In genomic region chr17:51559778-51560177, GRCh38 we compare ENCODE assay signal across 7 cellular contexts.
"Had no signal": no experiment of that assay in that cellular context is flagged by ENCODE, and none has a peak within 500 bp of the region (broad histone marks: within the 10 kb centered on the region; RNA-seq: fewer than 3 reads in every experiment).

No MANE protein-coding gene starts in this region.

- H3K4me2 ChIP-seq: KMS-11 had no signal

- DNase-seq: IMR-90, KBM-7, KG1 had no signal

- H3K9ac ChIP-seq: KMS-11 had no signal

- H3K27ac ChIP-seq: HL-60, KMS-11 had no signal

- ATAC-seq: K562 had no signal

- H3K4me3 ChIP-seq: K562 had no signal

- FAIRE-seq: HTR-8/SVneo, K562 had no signal
